ENCODE assay signal across 17 cellular contexts in genomic region chr9:35792826-35793225, GRCh38. TPM values are rescaled to one million over a fixed set of nuclear protein-coding genes. Genes with fewer than 3 reads are reported as not detected.
DNase-seq lines count a peak whose midpoint lies in the region; ATAC-seq, FAIRE-seq and TF ChIP-seq lines count a peak whose summit lies in the region.
"Had no signal": no experiment of that assay in that cellular context is flagged by ENCODE, and none has a peak within 500 bp of the region (broad histone marks: within the 10 kb centered on the region; RNA-seq: fewer than 3 reads in every experiment).

No MANE protein-coding gene starts in this region.

- H3K36me3 Mint-ChIP-seq in Calu3 (ENCODE audit: insufficient read depth, unreplicated experiment) = peaks cover 6% of the 10 kb centered on the region
- peaks cover 14% of the 10 kb centered on the region for H3K36me3 Mint-ChIP-seq in activated T-helper 2 cell treated with anti-CD3 and anti-CD28 coated beads, Interferon-gamma antibody, Interleukin-2, Interleukin-4, amounts not matched to agents 10 μg/mL and 5 μg/mL and 100 μg/mL, durations not matched to agents 14 hours and 24 hours and 36 hours (ENCODE audit: low read depth)

- H3K9me3 ChIP-seq in hepatocyte (ENCODE audit: low read depth) (no peaks in the 10 kb centered on the region), skeletal muscle tissue (ENCODE audit: control insufficient read depth in 3 of 3, low read length in 3 of 3) (no peaks in the 10 kb centered on the region)
- H3K9me3 ChIP-seq: BLaER1 had no signal

- no peak for DNase-seq in Calu3
- no peak for DNase-seq in activated T-helper 2 cell treated with anti-CD3 and anti-CD28 coated beads, Interferon-gamma antibody, Interleukin-2, Interleukin-4, amounts not matched to agents 10 μg/mL and 5 μg/mL and 100 μg/mL, durations not matched to agents 14 hours and 24 hours and 36 hours (ENCODE audit: low spot score)
- no peak for DNase-seq in hepatocyte (ENCODE audit: low spot score)
- DNase-seq in iPS-NIHi11 (ENCODE audit: low spot score) = no peak
- DNase-seq in COLO829 (ENCODE audit: low spot score) = no peak
- no peak for DNase-seq in RCC 7860 (ENCODE audit: low spot score)
- DNase-seq: activated CD8-positive, alpha-beta memory T cell treated with anti-CD3 and anti-CD28 coated beads for 24 hours; brain microvascular endothelial cell; GOT3; kidney; NCI-H1105; stimulated activated naive CD4-positive, alpha-beta T cell treated with Interleukin-2 at 50 U/mL for 16 hours had no signal

- ATAC-seq in HG03097 (IDR thresholded peaks at IDR 0.05; ENCODE audit: low FRiP score, unreplicated experiment) = no peak

- no peak overlapping the region for H2AFZ ChIP-seq in hepatocyte

- 95% methylated on average over 14 of the region's 14 CpGs for WGBS in hepatocyte (ENCODE audit: low lambda C conversion rate, missing lambda C conversion rate)

- no peaks in the 10 kb centered on the region for H3K79me2 ChIP-seq in hepatocyte

- peak overlapping the region; percentile 91 for H3K4me2 ChIP-seq in hepatocyte
- H3K4me2 ChIP-seq: BLaER1 had no signal

- no peaks in the 10 kb centered on the region for H4K20me1 ChIP-seq in hepatocyte (ENCODE audit: insufficient read depth, poor library complexity, severe bottlenecking)
- H4K20me1 ChIP-seq: BLaER1 had no signal

- H3K4me1 ChIP-seq in hepatocyte (ENCODE audit: insufficient read depth) (peaks cover 15% of the 10 kb centered on the region), skeletal muscle tissue (ENCODE audit: control insufficient read depth in 3 of 3, insufficient read depth in 3 of 3, low read length in 3 of 3) (peaks cover 31 to 51% (median 31%) of the 10 kb centered on the region in 3 donors)

- H3K27ac Mint-ChIP-seq in Calu3 (ENCODE audit: unreplicated experiment) = peak overlapping the region; percentile 27
- peak overlapping the region; percentile 10 for H3K27ac Mint-ChIP-seq in activated T-helper 2 cell treated with anti-CD3 and anti-CD28 coated beads, Interferon-gamma antibody, Interleukin-2, Interleukin-4, amounts not matched to agents 10 μg/mL and 5 μg/mL and 100 μg/mL, durations not matched to agents 14 hours and 24 hours and 36 hours

- TF ChIP-seq CTCF in Calu3 (IDR thresholded peaks at IDR 0.05; ENCODE audit: unreplicated experiment) (no peak), hepatocyte (IDR thresholded peaks at IDR 0.05; ENCODE audit: poor library complexity) (no peak)

- H3K9me2 ChIP-seq in hepatocyte (replicated peaks; ENCODE audit: insufficient read depth) = no peaks in the 10 kb centered on the region

- no TSS peak for BruUV-seq in Calu3 (replicated peaks; lab: Mats Ljungman, UMichigan)

- CTCF ChIA-PET in Calu3 (lab: Charles Lee) = no interaction called here

- peaks cover 18% of the 10 kb centered on the region for H3K4me1 Mint-ChIP-seq in Calu3 (ENCODE audit: low read depth, unreplicated experiment)
- H3K4me1 Mint-ChIP-seq in activated T-helper 2 cell treated with anti-CD3 and anti-CD28 coated beads, Interferon-gamma antibody, Interleukin-2, Interleukin-4, amounts not matched to agents 10 μg/mL and 5 μg/mL and 100 μg/mL, durations not matched to agents 14 hours and 24 hours and 36 hours (ENCODE audit: low read depth) = peaks cover 21% of the 10 kb centered on the region

- no peak overlapping the region for H3K27ac ChIP-seq in hepatocyte
- no peak overlapping the region for H3K27ac ChIP-seq in skeletal muscle tissue (ENCODE audit: low read depth, low read length)
- H3K27ac ChIP-seq: BLaER1, brain microvascular endothelial cell had no signal

- H3K27me3 ChIP-seq in hepatocyte = no peaks in the 10 kb centered on the region
- H3K27me3 ChIP-seq in skeletal muscle tissue (ENCODE audit: control insufficient read depth in 3 of 3, insufficient read depth in 3 of 3, low read length in 3 of 3) = no peaks in the 10 kb centered on the region
- H3K27me3 ChIP-seq: brain microvascular endothelial cell had no signal

- H3K9me3 Mint-ChIP-seq in Calu3 (ENCODE audit: low read depth, unreplicated experiment) = no peaks in the 10 kb centered on the region
- no peaks in the 10 kb centered on the region for H3K9me3 Mint-ChIP-seq in activated T-helper 2 cell treated with anti-CD3 and anti-CD28 coated beads, Interferon-gamma antibody, Interleukin-2, Interleukin-4, amounts not matched to agents 10 μg/mL and 5 μg/mL and 100 μg/mL, durations not matched to agents 14 hours and 24 hours and 36 hours

- no peak overlapping the region for H3K4me3 ChIP-seq in hepatocyte
- H3K4me3 ChIP-seq in skeletal muscle tissue (ENCODE audit: low read length in 3 of 3) = peak overlapping the region; percentile 53 to 65 (median 54)
- H3K4me3 ChIP-seq: BLaER1 had no signal

- no peaks in the 10 kb centered on the region for H3K27me3 Mint-ChIP-seq in Calu3 (ENCODE audit: unreplicated experiment)
- no peaks in the 10 kb centered on the region for H3K27me3 Mint-ChIP-seq in activated T-helper 2 cell treated with anti-CD3 and anti-CD28 coated beads, Interferon-gamma antibody, Interleukin-2, Interleukin-4, amounts not matched to agents 10 μg/mL and 5 μg/mL and 100 μg/mL, durations not matched to agents 14 hours and 24 hours and 36 hours (ENCODE audit: low read depth)

- H3K4me3 Mint-ChIP-seq in Calu3 (ENCODE audit: low read depth, unreplicated experiment) = no peak overlapping the region
- no peak overlapping the region for H3K4me3 Mint-ChIP-seq in activated T-helper 2 cell treated with anti-CD3 and anti-CD28 coated beads, Interferon-gamma antibody, Interleukin-2, Interleukin-4, amounts not matched to agents 10 μg/mL and 5 μg/mL and 100 μg/mL, durations not matched to agents 14 hours and 24 hours and 36 hours (ENCODE audit: low read depth)

- FAIRE-seq in RCC 7860 (lab: Jason Lieb, UNC) = no peak
- FAIRE-seq: kidney, TTC549 had no signal

- peak overlapping the region; percentile 5 to 69 (median 28) for H3K9ac ChIP-seq in skeletal muscle tissue (ENCODE audit: low read depth in 1 of 3, low read length in 3 of 3)
- H3K9ac ChIP-seq: BLaER1 had no signal

- no peaks in the 10 kb centered on the region for H3K36me3 ChIP-seq in hepatocyte (replicated peaks; ENCODE audit: insufficient read depth, low read depth)
- no peaks in the 10 kb centered on the region for H3K36me3 ChIP-seq in skeletal muscle tissue (ENCODE audit: control insufficient read depth in 3 of 3, insufficient read depth in 3 of 3, low read length in 3 of 3)
- H3K36me3 ChIP-seq: BLaER1, brain microvascular endothelial cell had no signal

- intact Hi-C loops in Calu3 (cut with micrococcal nuclease; ENCODE audit: unreplicated experiment) = no loop called here
- intact Hi-C loops in activated T-helper 2 cell treated with anti-CD3 and anti-CD28 coated beads, Interferon-gamma antibody, Interleukin-2, Interleukin-4, amounts not matched to agents 10 μg/mL and 5 μg/mL and 100 μg/mL, durations not matched to agents 14 hours and 24 hours and 36 hours (cut with micrococcal nuclease) = no loop called here

RNA-seq across cellular contexts. Expression of gene NPR2, which starts 1.4 kb away (rescaled TPM):
- total RNA-seq in Calu3 (2022) (16.8 and 19.2 TPM in 2 replicates), hepatocyte (12.8 and 13.9 TPM in 2 replicates), skeletal muscle tissue (7.3 TPM)
- 10.4 and 12.0 TPM in 2 replicates for total RNA-seq in activated T-helper 2 cell treated with anti-CD3 and anti-CD28 coated beads, Interferon-gamma antibody, Interleukin-2, Interleukin-4, amounts not matched to agents 10 μg/mL and 5 μg/mL and 100 μg/mL, durations not matched to agents 14 hours and 24 hours and 36 hours
- polyA plus RNA-seq in hepatocyte = 12.2 and 14.4 TPM in 2 replicates

RNA-seq across cellular contexts. Expression of gene SPAG8, which starts 19.2 kb away (rescaled TPM):
- total RNA-seq in Calu3 (2022) (0.97 and 1.2 TPM in 2 replicates), hepatocyte (0.10 and 1.4 TPM in 2 replicates), skeletal muscle tissue (0.52 TPM)
- total RNA-seq in activated T-helper 2 cell treated with anti-CD3 and anti-CD28 coated beads, Interferon-gamma antibody, Interleukin-2, Interleukin-4, amounts not matched to agents 10 μg/mL and 5 μg/mL and 100 μg/mL, durations not matched to agents 14 hours and 24 hours and 36 hours = 0.82 and 1.5 TPM in 2 replicates
- polyA plus RNA-seq in hepatocyte = 0.55 and 0.63 TPM in 2 replicates

RNA-seq across cellular contexts. Expression of gene HINT2, which starts 22.0 kb away (rescaled TPM):
- total RNA-seq in Calu3 (2022) = 33.9 and 39.7 TPM in 2 replicates
- 49.4 and 49.7 TPM in 2 replicates for total RNA-seq in activated T-helper 2 cell treated with anti-CD3 and anti-CD28 coated beads, Interferon-gamma antibody, Interleukin-2, Interleukin-4, amounts not matched to agents 10 μg/mL and 5 μg/mL and 100 μg/mL, durations not matched to agents 14 hours and 24 hours and 36 hours
- total RNA-seq in hepatocyte = 31.9 and 45.7 TPM in 2 replicates
- 81.4 and 87.3 TPM in 2 replicates for polyA plus RNA-seq in hepatocyte
- total RNA-seq in skeletal muscle tissue = 25.1 TPM

RNA-seq across cellular contexts. Expression of gene FAM221B, which starts 35.7 kb away (rescaled TPM):
- total RNA-seq in Calu3 (2022) = not detected in 2 replicates
- total RNA-seq in activated T-helper 2 cell treated with anti-CD3 and anti-CD28 coated beads, Interferon-gamma antibody, Interleukin-2, Interleukin-4, amounts not matched to agents 10 μg/mL and 5 μg/mL and 100 μg/mL, durations not matched to agents 14 hours and 24 hours and 36 hours = not detected in 2 replicates
- total RNA-seq in hepatocyte = not detected in 2 replicates
- polyA plus RNA-seq in hepatocyte = 0.26 TPM in 1 of 2 replicates, not detected in the other
- total RNA-seq in skeletal muscle tissue = not detected
- total RNA-seq: kidney, SK-MEL-5 had no signal

RNA-seq across cellular contexts. Expression of gene TMEM8B, which starts 36.2 kb away (rescaled TPM):
- total RNA-seq in Calu3 (2022) = 2.5 and 3.7 TPM in 2 replicates
- 3.0 and 3.4 TPM in 2 replicates for total RNA-seq in activated T-helper 2 cell treated with anti-CD3 and anti-CD28 coated beads, Interferon-gamma antibody, Interleukin-2, Interleukin-4, amounts not matched to agents 10 μg/mL and 5 μg/mL and 100 μg/mL, durations not matched to agents 14 hours and 24 hours and 36 hours
- total RNA-seq in hepatocyte = 7.5 and 12.3 TPM in 2 replicates
- polyA plus RNA-seq in hepatocyte = 13.4 and 14.6 TPM in 2 replicates
- 2.6 TPM for total RNA-seq in skeletal muscle tissue
